Comparison of ENCODE assay signal across 8 cellular contexts in the genomic region with DNA sequence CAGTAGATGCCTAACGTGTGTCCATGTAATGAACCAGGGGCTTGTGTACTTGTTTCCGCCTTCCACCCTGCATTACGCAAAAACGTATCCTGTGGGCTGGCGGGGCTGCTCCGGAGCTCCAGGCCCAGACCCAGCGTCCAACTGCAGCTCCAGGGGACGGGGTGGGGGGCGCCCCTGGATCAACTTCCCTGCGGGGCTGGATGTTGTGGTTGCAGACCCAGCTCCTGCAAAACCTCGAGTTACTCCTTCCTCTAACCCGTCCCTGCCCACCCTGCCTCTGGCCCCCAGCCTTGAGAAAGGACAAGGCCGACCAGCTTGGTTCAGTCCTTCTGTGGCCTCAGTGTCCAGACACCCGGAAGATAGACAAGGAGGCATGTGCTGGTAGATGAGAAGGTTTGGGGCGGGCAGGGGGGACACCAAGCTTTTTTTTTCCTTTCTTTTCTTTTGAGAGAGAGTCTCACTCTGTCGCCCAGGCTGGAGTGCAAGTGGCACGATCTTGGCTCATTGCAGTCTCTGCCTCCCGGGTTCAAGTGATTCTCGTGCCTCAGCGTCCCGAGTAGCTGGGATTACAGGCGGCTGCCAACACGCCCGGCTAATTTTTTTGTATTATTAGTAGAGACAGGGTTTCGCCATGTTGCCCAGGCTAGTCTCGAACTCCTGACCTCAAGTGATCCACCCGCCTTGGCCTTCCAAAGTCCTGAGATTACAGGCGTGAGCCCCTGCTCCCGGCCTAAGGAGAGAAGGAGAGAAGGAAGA. TPM values are rescaled to one million over a fixed set of nuclear protein-coding genes. Genes with fewer than 3 reads are reported as not detected.
DNase-seq lines count a peak whose midpoint lies in the region; ATAC-seq lines count a peak whose summit lies in the region.

No MANE protein-coding gene starts in this region.

- peak overlapping the region; percentile 98 to 99 (median 99) for H3K27ac Mint-ChIP-seq in CD4-positive, CD25-positive, alpha-beta regulatory T cell
- peak overlapping the region; percentile 95 to 98 for H3K27ac Mint-ChIP-seq in effector memory CD8-positive, alpha-beta T cell

- H3K4me3 ChIP-seq in CD4-positive, CD25-positive, alpha-beta regulatory T cell (ENCODE audit: low read depth, low read length), result peak overlapping the region; percentile 85
- H3K4me3 ChIP-seq in neuron (ENCODE audit: low read length), result peak overlapping the region; percentile 65

- no peaks in the 10 kb centered on the region for H3K27me3 ChIP-seq in CD4-positive, CD25-positive, alpha-beta regulatory T cell (ENCODE audit: control insufficient read depth, insufficient read depth, low read length)
- no peaks in the 10 kb centered on the region for H3K27me3 ChIP-seq in neuron (ENCODE audit: insufficient read depth, low read length)

- H3K36me3 ChIP-seq in CD4-positive, CD25-positive, alpha-beta regulatory T cell (ENCODE audit: control insufficient read depth, insufficient read depth, low read length), result peaks cover 20% of the 10 kb centered on the region
- H3K36me3 ChIP-seq in neuron (ENCODE audit: insufficient read depth, low read length), result peaks cover 26% of the 10 kb centered on the region

- H3K27ac ChIP-seq in CD4-positive, CD25-positive, alpha-beta regulatory T cell (ENCODE audit: insufficient read depth, low read length, poor library complexity, severe bottlenecking), result peak overlapping the region; percentile 82

- H3K4me1 ChIP-seq in CD4-positive, CD25-positive, alpha-beta regulatory T cell (ENCODE audit: control insufficient read depth, insufficient read depth, low read length, poor library complexity, severe bottlenecking), result peaks cover 24% of the 10 kb centered on the region
- peaks cover 20% of the 10 kb centered on the region for H3K4me1 ChIP-seq in neuron (ENCODE audit: insufficient read depth, low read length)

- no peaks in the 10 kb centered on the region for H3K9me3 Mint-ChIP-seq in CD4-positive, CD25-positive, alpha-beta regulatory T cell
- no peaks in the 10 kb centered on the region for H3K9me3 Mint-ChIP-seq in effector memory CD8-positive, alpha-beta T cell

- H3K36me3 Mint-ChIP-seq in CD4-positive, CD25-positive, alpha-beta regulatory T cell, result peaks cover 17% of the 10 kb centered on the region
- peaks cover 26% of the 10 kb centered on the region for H3K36me3 Mint-ChIP-seq in effector memory CD8-positive, alpha-beta T cell (ENCODE audit: insufficient read depth)

- ATAC-seq in CD4-positive, CD25-positive, alpha-beta regulatory T cell (ENCODE audit: low read depth in 2 of 2), result no peak
- no peak for ATAC-seq in effector memory CD8-positive, alpha-beta T cell (replicated peaks)

- peak overlapping the region; percentile 88 to 98 (median 94) for H3K4me3 Mint-ChIP-seq in CD4-positive, CD25-positive, alpha-beta regulatory T cell
- peak overlapping the region; percentile 94 to 99 for H3K4me3 Mint-ChIP-seq in effector memory CD8-positive, alpha-beta T cell

- H3K27me3 Mint-ChIP-seq in CD4-positive, CD25-positive, alpha-beta regulatory T cell, result no peaks in the 10 kb centered on the region
- no peaks in the 10 kb centered on the region for H3K27me3 Mint-ChIP-seq in effector memory CD8-positive, alpha-beta T cell

- no peak for DNase-seq in CD4-positive, CD25-positive, alpha-beta regulatory T cell
- DNase-seq in NOMO-1 treated with dmso at 0.1 percent for 144 hours (lab: John Stamatoyannopoulos, UW; ENCODE audit: unreplicated experiment), result peak; percentile 45
- no peak for DNase-seq in effector memory CD8-positive, alpha-beta T cell
- DNase-seq in D341Med (ENCODE audit: low spot score), result no peak
- no peak for DNase-seq in stimulated activated CD4-positive, alpha-beta T cell treated with anti-CD3 and anti-CD28 coated beads, Interleukin-4, amount 100 ng/mL, for 1 hour
- DNase-seq in NCI-H748 treated with DMSO at 0.1 percent for 48 hours (lab: John Stamatoyannopoulos, UW), result no peak
- no peak for DNase-seq in GM19240 (ENCODE audit: insufficient read length, low spot score)

- H2AFZ ChIP-seq in neuron (ENCODE audit: low read depth, low read length), result peak overlapping the region; percentile 58

- H3K4me1 Mint-ChIP-seq in CD4-positive, CD25-positive, alpha-beta regulatory T cell, result peaks cover 10 to 37% (median 19%) of the 10 kb centered on the region in 4 donors
- peaks cover 20 to 27% of the 10 kb centered on the region in 2 donors for H3K4me1 Mint-ChIP-seq in effector memory CD8-positive, alpha-beta T cell (ENCODE audit: low read depth in 2 of 2)

- H3K9me3 ChIP-seq in CD4-positive, CD25-positive, alpha-beta regulatory T cell (ENCODE audit: control insufficient read depth in 2 of 2, low read length in 2 of 2), result no peaks in the 10 kb centered on the region
- H3K9me3 ChIP-seq in neuron (ENCODE audit: low read length), result no peaks in the 10 kb centered on the region

RNA-seq across cellular contexts. Expression of gene EXOC7, which starts 0.7 kb away (rescaled TPM):
- total RNA-seq in CD4-positive, CD25-positive, alpha-beta regulatory T cell, result 105 TPM
- polyA plus RNA-seq in CD4-positive, CD25-positive, alpha-beta regulatory T cell, result 10 to 100 TPM; 41.3 to 47.6 (median 45.0) TPM

RNA-seq across cellular contexts. Expression of gene ZACN, which starts 25.3 kb away (rescaled TPM):
- total RNA-seq in CD4-positive, CD25-positive, alpha-beta regulatory T cell, result 0.42 TPM
- polyA plus RNA-seq in CD4-positive, CD25-positive, alpha-beta regulatory T cell, result 1 to 10 TPM in 1 of 4 donors, under 1 TPM in 3; 0.24 to 2.0 (median 0.62) TPM

RNA-seq across cellular contexts. Expression of gene GALR2, which starts 29.7 kb away (rescaled TPM):
- 0.86 TPM for total RNA-seq in CD4-positive, CD25-positive, alpha-beta regulatory T cell
- polyA plus RNA-seq in CD4-positive, CD25-positive, alpha-beta regulatory T cell, result under 1 TPM in 2 of 4 donors, not detected in 2; 0.41 to 0.62 TPM

RNA-seq across cellular contexts. Expression of gene SRP68, which starts 32.0 kb away (rescaled TPM):
- 68.8 TPM for total RNA-seq in CD4-positive, CD25-positive, alpha-beta regulatory T cell
- 10 to 100 TPM; 71.6 to 81.0 (median 74.5) TPM for polyA plus RNA-seq in CD4-positive, CD25-positive, alpha-beta regulatory T cell

RNA-seq across cellular contexts. Expression of gene FOXJ1, which starts 36.7 kb away (rescaled TPM):
- 1.0 TPM for total RNA-seq in CD4-positive, CD25-positive, alpha-beta regulatory T cell
- under 1 TPM in 2 of 4 donors, not detected in 2; 0.14 to 0.24 TPM for polyA plus RNA-seq in CD4-positive, CD25-positive, alpha-beta regulatory T cell
